In genomic region chr3:154548341-154548740, GRCh38 we compare ENCODE assay signal across 20 cellular contexts.
A peak's percentile ranks its signal among the peaks of the same experiment; 100 is the strongest.
DNase-seq lines count a peak whose midpoint lies in the region; ATAC-seq and TF ChIP-seq lines count a peak whose summit lies in the region.
"Had no signal": no experiment of that assay in that cellular context is flagged by ENCODE, and none has a peak within 500 bp of the region (broad histone marks: within the 10 kb centered on the region; RNA-seq: fewer than 3 reads in every experiment).

No MANE protein-coding gene starts in this region.

- ATAC-seq in GM18861 (IDR thresholded peaks at IDR 0.05; ENCODE audit: unreplicated experiment) (peak; percentile 47), HG02870 (IDR thresholded peaks at IDR 0.05; ENCODE audit: unreplicated experiment) (peak; percentile 64), HG03457 (IDR thresholded peaks at IDR 0.05; ENCODE audit: unreplicated experiment) (no peak)
- no peak for ATAC-seq in CD8-positive, alpha-beta T cell
- ATAC-seq: A549, HCT116, SK-N-SH treated with all-trans-retinoic acid at 6 μM for 48 hours had no signal

- no peak overlapping the region for H3K4me3 ChIP-seq in MM.1S (ENCODE audit: low read length)
- H3K4me3 ChIP-seq in mammary epithelial cell (replicated peaks in 1 of 3; ENCODE audit: insufficient read depth in 1 of 3, low read depth in 2 of 3, low read length in 3 of 3), result no peak overlapping the region
- no peak overlapping the region for H3K4me3 ChIP-seq in CD8-positive, alpha-beta T cell (ENCODE audit: low read depth, low read length)
- H3K4me3 ChIP-seq: A549, Peyer's patch had no signal

- H3K4me1 Mint-ChIP-seq in CD8-positive, alpha-beta T cell (ENCODE audit: low read depth), result no peaks in the 10 kb centered on the region
- H3K4me1 Mint-ChIP-seq: B cell had no signal

- dilution Hi-C loops in mammary epithelial cell (cut with HindIII; ENCODE audit: low sequenced_read_pairs), result no loop called here

- H3K9me2 ChIP-seq in MM.1S (replicated peaks; ENCODE audit: insufficient read depth, low read length), result no peaks in the 10 kb centered on the region

- H3K9ac ChIP-seq in MM.1S (ENCODE audit: low read length), result no peak overlapping the region
- H3K9ac ChIP-seq in mammary epithelial cell (ENCODE audit: insufficient read depth, low read length), result no peak overlapping the region
- H3K9ac ChIP-seq: KMS-11 had no signal

- H3K36me3 ChIP-seq in MM.1S (replicated peaks; ENCODE audit: insufficient read depth, low read length), result no peaks in the 10 kb centered on the region
- no peaks in the 10 kb centered on the region for H3K36me3 ChIP-seq in mammary epithelial cell (ENCODE audit: insufficient read depth, low read length)
- H3K36me3 ChIP-seq in CD8-positive, alpha-beta T cell (ENCODE audit: insufficient read depth, low read length), result no peaks in the 10 kb centered on the region
- H3K36me3 ChIP-seq: Peyer's patch had no signal

- no peak for TF ChIP-seq CTCF in MM.1S (IDR thresholded peaks at IDR 0.05; ENCODE audit: low read length)
- no peak for TF ChIP-seq CTCF in mammary epithelial cell (conservative IDR thresholded peaks at IDR 0.05 in 1 of 2, IDR thresholded peaks at IDR 0.05 in 1 of 2; ENCODE audit: extremely low read depth in 1 of 2, insufficient read depth in 1 of 2, low read depth in 1 of 2, low read length in 2 of 2)
- no peak for TF ChIP-seq CTCF in GM10266 (IDR thresholded peaks at IDR 0.05; ENCODE audit: control insufficient read depth, insufficient read depth, low read depth, missing control alignments)
- TF ChIP-seq CTCF in CD8-positive, alpha-beta T cell (IDR thresholded peaks at IDR 0.05), result no peak

- H3K4me2 ChIP-seq in MM.1S (ENCODE audit: low read depth, low read length) (no peak overlapping the region), mammary epithelial cell (ENCODE audit: insufficient read depth, low read depth, low read length) (no peak overlapping the region)
- H3K4me2 ChIP-seq: A549, KMS-11 had no signal

- no peaks in the 10 kb centered on the region for H3K79me2 ChIP-seq in MM.1S (ENCODE audit: low read length)
- H3K79me2 ChIP-seq in mammary epithelial cell (ENCODE audit: insufficient read depth, low read length), result no peaks in the 10 kb centered on the region

- peak; percentile 68 for DNase-seq in MM.1S
- DNase-seq in mammary epithelial cell, result no peak
- DNase-seq in GM10266 (ENCODE audit: extremely low spot score), result no peak
- no peak for DNase-seq in CD8-positive, alpha-beta T cell
- DNase-seq: DMS79 treated with DMSO at 0.1 percent for 48 hours, GOT3, MV-4-11, NCI-H1417, NCI-H187, NCI-H2107, NCI-H748 treated with DMSO at 0.1 percent for 48 hours, Peyer's patch had no signal

- CTCF ChIA-PET in mammary epithelial cell (lab: Charles Lee; ENCODE audit: low non-redundant PET), result no interaction called here
- CTCF ChIA-PET in CD8-positive, alpha-beta T cell (lab: Charles Lee), result no interaction called here

- H3K27ac ChIP-seq in MM.1S (ENCODE audit: low read length), result no peak overlapping the region
- H3K27ac ChIP-seq in mammary epithelial cell (ENCODE audit: insufficient read depth, low read depth, low read length), result no peak overlapping the region
- no peak overlapping the region for H3K27ac ChIP-seq in CD8-positive, alpha-beta T cell (ENCODE audit: low read depth, low read length)
- H3K27ac ChIP-seq: A549, KMS-11, Peyer's patch had no signal

- intact Hi-C loops in mammary epithelial cell (cut with micrococcal nuclease), result no loop called here
- intact Hi-C loops in CD8-positive, alpha-beta T cell (cut with DNase I, micrococcal nuclease), result no loop called here

- no TSS peak for BruUV-seq in mammary epithelial cell (replicated peaks; lab: Mats Ljungman, UMichigan)

- in situ Hi-C loops in mammary epithelial cell (cut with MboI; ENCODE audit: low sequenced_read_pairs in 2 of 2), result no loop called here

- peaks cover 6% of the 10 kb centered on the region; the same call in 1 of the 2 replicates for H3K27me3 ChIP-seq in MM.1S (replicated peaks; ENCODE audit: insufficient read depth, low read length)
- no peaks in the 10 kb centered on the region for H3K27me3 ChIP-seq in mammary epithelial cell (ENCODE audit: insufficient read depth, low read length)
- no peaks in the 10 kb centered on the region for H3K27me3 ChIP-seq in CD8-positive, alpha-beta T cell (ENCODE audit: insufficient read depth, low read length)
- H3K27me3 ChIP-seq: Peyer's patch had no signal

- 0 out of 2 replicates have a peak, but pooled peaks cover 8% of the 10 kb centered on the region for H3F3A ChIP-seq in MM.1S (ENCODE audit: insufficient read depth, low read length)

- H3K9me3 ChIP-seq in MM.1S (replicated peaks; ENCODE audit: insufficient read depth, low read length), result no peaks in the 10 kb centered on the region
- no peaks in the 10 kb centered on the region for H3K9me3 ChIP-seq in mammary epithelial cell (replicated peaks; ENCODE audit: insufficient read depth, low read length)
- H3K9me3 ChIP-seq in CD8-positive, alpha-beta T cell (ENCODE audit: low read length), result no peaks in the 10 kb centered on the region
- H3K9me3 ChIP-seq: A549, Peyer's patch had no signal

- H3K27ac Mint-ChIP-seq in CD8-positive, alpha-beta T cell, result no peak overlapping the region
- H3K27ac Mint-ChIP-seq: B cell had no signal

- H3K9me3 Mint-ChIP-seq in CD8-positive, alpha-beta T cell, result no peaks in the 10 kb centered on the region

- WGBS in mammary epithelial cell (ENCODE audit: low coverage, missing lambda C conversion rate), result 59% methylated on average over 1 of the region's 1 CpG

- H3K36me3 Mint-ChIP-seq in CD8-positive, alpha-beta T cell, result no peaks in the 10 kb centered on the region

- H3K4me3 Mint-ChIP-seq in CD8-positive, alpha-beta T cell, result no peak overlapping the region
- H3K4me3 Mint-ChIP-seq: B cell had no signal

- no peak overlapping the region for H2AFZ ChIP-seq in MM.1S (ENCODE audit: low read length)
- H2AFZ ChIP-seq in mammary epithelial cell (ENCODE audit: low read depth, low read length), result no peak overlapping the region

- POLR2A ChIA-PET in CD8-positive, alpha-beta T cell (lab: Charles Lee), result no interaction called here

- H3K27me3 Mint-ChIP-seq in CD8-positive, alpha-beta T cell (ENCODE audit: low read depth), result no peaks in the 10 kb centered on the region
- H3K27me3 Mint-ChIP-seq: B cell had no signal

- H4K20me1 ChIP-seq in MM.1S (ENCODE audit: insufficient read depth, low read length) (no peaks in the 10 kb centered on the region), mammary epithelial cell (ENCODE audit: insufficient read depth, low read length) (no peaks in the 10 kb centered on the region)

- H3K4me1 ChIP-seq in MM.1S (ENCODE audit: low read length) (no peaks in the 10 kb centered on the region), mammary epithelial cell (ENCODE audit: insufficient read depth, low read length) (no peaks in the 10 kb centered on the region)
- H3K4me1 ChIP-seq in CD8-positive, alpha-beta T cell (ENCODE audit: insufficient read depth, low read length), result no peaks in the 10 kb centered on the region
- H3K4me1 ChIP-seq: A549, Peyer's patch had no signal

Comparison
In these comparisons a context has a peak if more than half of its experiments do, and no peak if none do; other contexts are left out.
1. ATAC-seq: peak in GM18861 (single experiment) and HG02870 (single experiment); none in HG03457 (single experiment) and CD8-positive, alpha-beta T cell (single experiment).